Comparison of ENCODE assay signal across 1 cellular context in the genomic region with DNA sequence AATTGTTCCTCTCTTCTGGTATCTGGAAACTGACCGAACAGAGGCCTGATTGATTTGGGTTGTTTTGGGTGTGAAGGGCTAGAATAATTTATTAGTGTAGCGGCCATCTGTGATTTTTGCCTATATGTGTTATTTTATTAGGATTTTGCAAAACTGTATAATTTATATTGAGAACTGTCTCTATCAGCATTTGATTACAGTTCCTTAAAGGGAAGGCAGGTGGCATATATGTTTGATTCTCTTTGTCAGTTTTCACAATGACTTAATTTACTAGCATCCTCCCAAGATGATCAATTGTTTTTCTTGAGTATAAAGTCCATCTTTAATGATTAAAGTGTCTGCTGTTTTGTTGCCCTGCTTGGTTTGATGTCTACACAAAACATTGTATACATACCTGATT.
TF ChIP-seq lines count a peak whose summit lies in the region.

No MANE protein-coding gene starts in this region.

TF ChIP-seq in GM12878, 131 proteins besides CTCF, POLR2A, EP300 and RAD21:
- TF ChIP-seq, protein P1, sequence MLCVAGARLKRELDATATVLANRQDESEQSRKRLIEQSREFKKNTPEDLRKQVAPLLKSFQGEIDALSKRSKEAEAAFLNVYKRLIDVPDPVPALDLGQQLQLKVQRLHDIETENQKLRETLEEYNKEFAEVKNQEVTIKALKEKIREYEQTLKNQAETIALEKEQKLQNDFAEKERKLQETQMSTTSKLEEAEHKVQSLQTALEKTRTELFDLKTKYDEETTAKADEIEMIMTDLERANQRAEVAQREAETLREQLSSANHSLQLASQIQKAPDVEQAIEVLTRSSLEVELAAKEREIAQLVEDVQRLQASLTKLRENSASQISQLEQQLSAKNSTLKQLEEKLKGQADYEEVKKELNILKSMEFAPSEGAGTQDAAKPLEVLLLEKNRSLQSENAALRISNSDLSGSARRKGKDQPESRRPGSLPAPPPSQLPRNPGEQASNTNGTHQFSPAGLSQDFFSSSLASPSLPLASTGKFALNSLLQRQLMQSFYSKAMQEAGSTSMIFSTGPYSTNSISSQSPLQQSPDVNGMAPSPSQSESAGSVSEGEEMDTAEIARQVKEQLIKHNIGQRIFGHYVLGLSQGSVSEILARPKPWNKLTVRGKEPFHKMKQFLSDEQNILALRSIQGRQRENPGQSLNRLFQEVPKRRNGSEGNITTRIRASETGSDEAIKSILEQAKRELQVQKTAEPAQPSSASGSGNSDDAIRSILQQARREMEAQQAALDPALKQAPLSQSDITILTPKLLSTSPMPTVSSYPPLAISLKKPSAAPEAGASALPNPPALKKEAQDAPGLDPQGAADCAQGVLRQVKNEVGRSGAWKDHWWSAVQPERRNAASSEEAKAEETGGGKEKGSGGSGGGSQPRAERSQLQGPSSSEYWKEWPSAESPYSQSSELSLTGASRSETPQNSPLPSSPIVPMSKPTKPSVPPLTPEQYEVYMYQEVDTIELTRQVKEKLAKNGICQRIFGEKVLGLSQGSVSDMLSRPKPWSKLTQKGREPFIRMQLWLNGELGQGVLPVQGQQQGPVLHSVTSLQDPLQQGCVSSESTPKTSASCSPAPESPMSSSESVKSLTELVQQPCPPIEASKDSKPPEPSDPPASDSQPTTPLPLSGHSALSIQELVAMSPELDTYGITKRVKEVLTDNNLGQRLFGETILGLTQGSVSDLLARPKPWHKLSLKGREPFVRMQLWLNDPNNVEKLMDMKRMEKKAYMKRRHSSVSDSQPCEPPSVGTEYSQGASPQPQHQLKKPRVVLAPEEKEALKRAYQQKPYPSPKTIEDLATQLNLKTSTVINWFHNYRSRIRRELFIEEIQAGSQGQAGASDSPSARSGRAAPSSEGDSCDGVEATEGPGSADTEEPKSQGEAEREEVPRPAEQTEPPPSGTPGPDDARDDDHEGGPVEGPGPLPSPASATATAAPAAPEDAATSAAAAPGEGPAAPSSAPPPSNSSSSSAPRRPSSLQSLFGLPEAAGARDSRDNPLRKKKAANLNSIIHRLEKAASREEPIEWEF (IDR thresholded peaks at IDR 0.05; ENCODE audit: insufficient replicate concordance, low read depth, low read length), result no peak
- no peak for TF ChIP-seq ZNF24 (IDR thresholded peaks at IDR 0.05)
- no peak for TF ChIP-seq BCL11A (IDR thresholded peaks at IDR 0.05; ENCODE audit: low read depth, low read length)
- TF ChIP-seq RCOR1 (conservative IDR thresholded peaks at IDR 0.05; ENCODE audit: low read depth, low read length), result no peak
- TF ChIP-seq YY1 (IDR thresholded peaks at IDR 0.05; ENCODE audit: low read depth, low read length), result no peak
- TF ChIP-seq, protein P2, sequence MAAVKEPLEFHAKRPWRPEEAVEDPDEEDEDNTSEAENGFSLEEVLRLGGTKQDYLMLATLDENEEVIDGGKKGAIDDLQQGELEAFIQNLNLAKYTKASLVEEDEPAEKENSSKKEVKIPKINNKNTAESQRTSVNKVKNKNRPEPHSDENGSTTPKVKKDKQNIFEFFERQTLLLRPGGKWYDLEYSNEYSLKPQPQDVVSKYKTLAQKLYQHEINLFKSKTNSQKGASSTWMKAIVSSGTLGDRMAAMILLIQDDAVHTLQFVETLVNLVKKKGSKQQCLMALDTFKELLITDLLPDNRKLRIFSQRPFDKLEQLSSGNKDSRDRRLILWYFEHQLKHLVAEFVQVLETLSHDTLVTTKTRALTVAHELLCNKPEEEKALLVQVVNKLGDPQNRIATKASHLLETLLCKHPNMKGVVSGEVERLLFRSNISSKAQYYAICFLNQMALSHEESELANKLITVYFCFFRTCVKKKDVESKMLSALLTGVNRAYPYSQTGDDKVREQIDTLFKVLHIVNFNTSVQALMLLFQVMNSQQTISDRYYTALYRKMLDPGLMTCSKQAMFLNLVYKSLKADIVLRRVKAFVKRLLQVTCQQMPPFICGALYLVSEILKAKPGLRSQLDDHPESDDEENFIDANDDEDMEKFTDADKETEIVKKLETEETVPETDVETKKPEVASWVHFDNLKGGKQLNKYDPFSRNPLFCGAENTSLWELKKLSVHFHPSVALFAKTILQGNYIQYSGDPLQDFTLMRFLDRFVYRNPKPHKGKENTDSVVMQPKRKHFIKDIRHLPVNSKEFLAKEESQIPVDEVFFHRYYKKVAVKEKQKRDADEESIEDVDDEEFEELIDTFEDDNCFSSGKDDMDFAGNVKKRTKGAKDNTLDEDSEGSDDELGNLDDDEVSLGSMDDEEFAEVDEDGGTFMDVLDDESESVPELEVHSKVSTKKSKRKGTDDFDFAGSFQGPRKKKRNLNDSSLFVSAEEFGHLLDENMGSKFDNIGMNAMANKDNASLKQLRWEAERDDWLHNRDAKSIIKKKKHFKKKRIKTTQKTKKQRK (IDR thresholded peaks at IDR 0.05; ENCODE audit: low read depth, low read length), result no peak
- TF ChIP-seq MTA3 (IDR thresholded peaks at IDR 0.05; ENCODE audit: borderline replicate concordance, low read length), result no peak
- TF ChIP-seq YBX1 (IDR thresholded peaks at IDR 0.05), result no peak
- TF ChIP-seq, protein P3, sequence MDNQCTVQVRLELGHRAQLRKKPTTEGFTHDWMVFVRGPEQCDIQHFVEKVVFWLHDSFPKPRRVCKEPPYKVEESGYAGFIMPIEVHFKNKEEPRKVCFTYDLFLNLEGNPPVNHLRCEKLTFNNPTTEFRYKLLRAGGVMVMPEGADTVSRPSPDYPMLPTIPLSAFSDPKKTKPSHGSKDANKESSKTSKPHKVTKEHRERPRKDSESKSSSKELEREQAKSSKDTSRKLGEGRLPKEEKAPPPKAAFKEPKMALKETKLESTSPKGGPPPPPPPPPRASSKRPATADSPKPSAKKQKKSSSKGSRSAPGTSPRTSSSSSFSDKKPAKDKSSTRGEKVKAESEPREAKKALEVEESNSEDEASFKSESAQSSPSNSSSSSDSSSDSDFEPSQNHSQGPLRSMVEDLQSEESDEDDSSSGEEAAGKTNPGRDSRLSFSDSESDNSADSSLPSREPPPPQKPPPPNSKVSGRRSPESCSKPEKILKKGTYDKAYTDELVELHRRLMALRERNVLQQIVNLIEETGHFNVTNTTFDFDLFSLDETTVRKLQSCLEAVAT (IDR thresholded peaks at IDR 0.05), result peak; percentile 48; the same call in 1 of the 2 replicates
- no peak for TF ChIP-seq SREBF1 (IDR thresholded peaks at IDR 0.05; ENCODE audit: low read length)
- TF ChIP-seq HCFC1 (IDR thresholded peaks at IDR 0.05; ENCODE audit: low read length), result no peak
- TF ChIP-seq RB1 (IDR thresholded peaks at IDR 0.05; ENCODE audit: borderline replicate concordance), result no peak
- TF ChIP-seq NR2C1 (IDR thresholded peaks at IDR 0.05), result peak; percentile 15; the same call in 1 of the 2 replicates
- TF ChIP-seq, protein P4, sequence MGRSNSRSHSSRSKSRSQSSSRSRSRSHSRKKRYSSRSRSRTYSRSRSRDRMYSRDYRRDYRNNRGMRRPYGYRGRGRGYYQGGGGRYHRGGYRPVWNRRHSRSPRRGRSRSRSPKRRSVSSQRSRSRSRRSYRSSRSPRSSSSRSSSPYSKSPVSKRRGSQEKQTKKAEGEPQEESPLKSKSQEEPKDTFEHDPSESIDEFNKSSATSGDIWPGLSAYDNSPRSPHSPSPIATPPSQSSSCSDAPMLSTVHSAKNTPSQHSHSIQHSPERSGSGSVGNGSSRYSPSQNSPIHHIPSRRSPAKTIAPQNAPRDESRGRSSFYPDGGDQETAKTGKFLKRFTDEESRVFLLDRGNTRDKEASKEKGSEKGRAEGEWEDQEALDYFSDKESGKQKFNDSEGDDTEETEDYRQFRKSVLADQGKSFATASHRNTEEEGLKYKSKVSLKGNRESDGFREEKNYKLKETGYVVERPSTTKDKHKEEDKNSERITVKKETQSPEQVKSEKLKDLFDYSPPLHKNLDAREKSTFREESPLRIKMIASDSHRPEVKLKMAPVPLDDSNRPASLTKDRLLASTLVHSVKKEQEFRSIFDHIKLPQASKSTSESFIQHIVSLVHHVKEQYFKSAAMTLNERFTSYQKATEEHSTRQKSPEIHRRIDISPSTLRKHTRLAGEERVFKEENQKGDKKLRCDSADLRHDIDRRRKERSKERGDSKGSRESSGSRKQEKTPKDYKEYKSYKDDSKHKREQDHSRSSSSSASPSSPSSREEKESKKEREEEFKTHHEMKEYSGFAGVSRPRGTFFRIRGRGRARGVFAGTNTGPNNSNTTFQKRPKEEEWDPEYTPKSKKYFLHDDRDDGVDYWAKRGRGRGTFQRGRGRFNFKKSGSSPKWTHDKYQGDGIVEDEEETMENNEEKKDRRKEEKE (IDR thresholded peaks at IDR 0.05), result no peak
